In the genomic region with DNA sequence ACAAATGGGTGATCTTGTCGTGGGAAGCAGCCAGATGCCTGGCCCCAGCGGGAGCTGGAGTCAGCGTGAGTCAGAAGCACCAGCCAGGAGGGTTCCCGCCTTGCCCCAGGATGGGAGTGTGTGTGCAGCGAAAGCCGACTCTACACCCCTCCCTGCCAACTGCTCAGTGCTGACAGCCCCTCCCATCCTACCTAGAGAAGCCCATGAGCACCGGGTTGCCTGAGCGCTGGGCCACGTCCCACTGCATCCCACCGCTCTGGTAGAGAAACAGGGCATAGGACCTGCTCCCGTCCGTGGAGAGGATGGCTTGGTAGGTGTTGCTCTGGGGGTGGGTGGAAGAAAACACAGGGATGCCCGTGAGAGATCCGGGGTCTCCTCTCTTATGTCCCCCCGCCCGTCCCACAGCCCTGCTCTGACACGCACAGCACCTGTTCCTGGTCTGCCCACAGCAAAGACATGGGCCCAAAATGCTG, we compare ENCODE assay signal across 23 cellular contexts. TPM values are rescaled to one million over a fixed set of nuclear protein-coding genes. Genes with fewer than 3 reads are reported as not detected.
DNase-seq lines count a peak whose midpoint lies in the region; ATAC-seq and TF ChIP-seq lines count a peak whose summit lies in the region.
"Had no signal": no experiment of that assay in that cellular context is flagged by ENCODE, and none has a peak within 500 bp of the region (broad histone marks: within the 10 kb centered on the region; RNA-seq: fewer than 3 reads in every experiment).

No MANE protein-coding gene starts in this region.

- CTCF ChIA-PET in CD4-positive, alpha-beta T cell (lab: Charles Lee) = no interaction called here

- no peaks in the 10 kb centered on the region for H3K27me3 ChIP-seq in CD4-positive, alpha-beta T cell (ENCODE audit: control insufficient read depth, insufficient read depth, low read length)
- H3K27me3 ChIP-seq in gastrocnemius medialis = peaks cover 0 to 4% (median 0%) of the 10 kb centered on the region in 3 donors
- H3K27me3 ChIP-seq: foreskin keratinocyte had no signal

- H3K27ac Mint-ChIP-seq in CD4-positive, alpha-beta T cell = no peak overlapping the region
- H3K27ac Mint-ChIP-seq: activated T-cell treated with anti-CD3 and anti-CD28 coated beads, Interleukin-2, amount 50 U/mL, for 72 hours; CD8-positive, alpha-beta T cell; dendritic cell treated with granulocyte-macrophage colony-stimulating factor and Interleukin-4, amounts not matched to agents 40 ng/mL and 50 ng/mL, for 4 days; nephron had no signal

- H3K4me1 ChIP-seq in gastrocnemius medialis = no peaks in the 10 kb centered on the region
- H3K4me1 ChIP-seq: foreskin keratinocyte, psoas muscle had no signal

- H3K36me3 ChIP-seq in gastrocnemius medialis = no peaks in the 10 kb centered on the region

- no peaks in the 10 kb centered on the region for H3K9me3 Mint-ChIP-seq in CD4-positive, alpha-beta T cell
- H3K9me3 Mint-ChIP-seq: CD8-positive, alpha-beta T cell; dendritic cell treated with granulocyte-macrophage colony-stimulating factor and Interleukin-4, amounts not matched to agents 40 ng/mL and 50 ng/mL, for 4 days; nephron had no signal

- DNase-seq in 8988T = peak; percentile 39
- peak; percentile 9 for DNase-seq in GM20000 (ENCODE audit: low spot score)
- DNase-seq in RPMI8226 = peak; percentile 4
- peak; percentile 53 for DNase-seq in mesenteric fat pad (ENCODE audit: low spot score)
- DNase-seq in CD4-positive, alpha-beta T cell = no peak
- DNase-seq in NOMO-1 (lab: John Stamatoyannopoulos, UW; ENCODE audit: unreplicated experiment in 2 of 2) = no peak
- DNase-seq in AG08395 (ENCODE audit: low spot score) = no peak
- no peak for DNase-seq in gastrocnemius medialis
- DNase-seq: activated T-cell treated with anti-CD3 and anti-CD28 coated beads, Interleukin-2, amount 50 U/mL, for 72 hours; CD8-positive, alpha-beta T cell; DMS79 treated with DMSO at 0.1 percent for 48 hours; foreskin keratinocyte; KG1; left cardiac atrium; NCI-H2081 treated with DMSO at 0.1 percent for 48 hours; OCI-M1; psoas muscle; stimulated activated CD4-positive, alpha-beta T cell treated with anti-CD3 and anti-CD28 coated beads, Interleukin-4, amount 100 ng/mL, for 1 hour; T-helper 2 cell had no signal

- peaks cover 7% of the 10 kb centered on the region for H3K27me3 Mint-ChIP-seq in CD4-positive, alpha-beta T cell

- no peak for TF ChIP-seq POLR2A in gastrocnemius medialis (IDR thresholded peaks at IDR 0.05)

- POLR2A ChIA-PET in CD4-positive, alpha-beta T cell (lab: Charles Lee) = no interaction called here

- no peak for ATAC-seq in CD4-positive, alpha-beta T cell (ENCODE audit: poor library complexity)
- no peak for ATAC-seq in gastrocnemius medialis
- ATAC-seq: activated T-cell treated with anti-CD3 and anti-CD28 coated beads, Interleukin-2, amount 50 U/mL, for 72 hours; CD8-positive, alpha-beta T cell; foreskin keratinocyte; left cardiac atrium; psoas muscle had no signal

- no peak for TF ChIP-seq CTCF in GM20000 (IDR thresholded peaks at IDR 0.05; ENCODE audit: extremely low read depth, missing control alignments)
- TF ChIP-seq CTCF in CD4-positive, alpha-beta T cell (IDR thresholded peaks at IDR 0.05) = no peak
- no peak for TF ChIP-seq CTCF in gastrocnemius medialis (IDR thresholded peaks at IDR 0.05 in 4 of 5, conservative IDR thresholded peaks at IDR 0.05 in 1 of 5)

- no peak overlapping the region for H3K4me3 ChIP-seq in gastrocnemius medialis
- H3K4me3 ChIP-seq: psoas muscle, smooth muscle cell had no signal

- intact Hi-C loops in CD4-positive, alpha-beta T cell (cut with DNase I, micrococcal nuclease) = no loop called here
- intact Hi-C loops in gastrocnemius medialis (cut with DNase I; ENCODE audit: low total_unique reads) = no loop called here

- no peaks in the 10 kb centered on the region for H3K36me3 Mint-ChIP-seq in CD4-positive, alpha-beta T cell (ENCODE audit: low read depth)
- H3K36me3 Mint-ChIP-seq: CD8-positive, alpha-beta T cell had no signal

- in situ Hi-C loops in gastrocnemius medialis (cut with MboI; ENCODE audit: low sequenced_read_pairs in 4 of 4) = no loop called here

- no peaks in the 10 kb centered on the region for H3K4me1 Mint-ChIP-seq in CD4-positive, alpha-beta T cell (ENCODE audit: low read depth)

- H3K27ac ChIP-seq in CD4-positive, alpha-beta T cell (ENCODE audit: low read depth, low read length) = no peak overlapping the region
- no peak overlapping the region for H3K27ac ChIP-seq in gastrocnemius medialis
- H3K27ac ChIP-seq: foreskin keratinocyte, psoas muscle had no signal

- H3K4me3 Mint-ChIP-seq in CD4-positive, alpha-beta T cell = no peak overlapping the region
- H3K4me3 Mint-ChIP-seq: activated T-cell treated with anti-CD3 and anti-CD28 coated beads, Interleukin-2, amount 50 U/mL, for 72 hours; CD8-positive, alpha-beta T cell; dendritic cell treated with granulocyte-macrophage colony-stimulating factor and Interleukin-4, amounts not matched to agents 40 ng/mL and 50 ng/mL, for 4 days; nephron had no signal

- no peaks in the 10 kb centered on the region for H3K9me3 ChIP-seq in CD4-positive, alpha-beta T cell (ENCODE audit: control insufficient read depth, low read length)
- H3K9me3 ChIP-seq in gastrocnemius medialis = no peaks in the 10 kb centered on the region
- H3K9me3 ChIP-seq: psoas muscle had no signal

RNA-seq across cellular contexts. Expression of a gene that starts 42.9 kb away (rescaled TPM):
- total RNA-seq in mesenteric fat pad (not detected), gastrocnemius medialis (under 1 TPM in 1 of 4 donors, not detected in 3; 0.27 TPM)
- not detected for total RNA-seq in CD4-positive, alpha-beta T cell
- total RNA-seq: CD8-positive, alpha-beta T cell; endothelial cell of umbilical vein; foreskin keratinocyte; left cardiac atrium; smooth muscle cell had no signal

RNA-seq across cellular contexts. Expression of a gene that starts 48.1 kb away (rescaled TPM):
- 2.0 TPM for total RNA-seq in mesenteric fat pad
- 1 to 10 TPM; 3.9 to 4.1 TPM for total RNA-seq in CD4-positive, alpha-beta T cell
- 1 to 10 TPM; 1.5 to 7.0 (median 3.2) TPM for total RNA-seq in gastrocnemius medialis

Comparison
In these comparisons a context has a peak if more than half of its experiments do, and no peak if none do; other contexts are left out.
1. DNase-seq: peak in 8988T (single experiment), GM20000 (single experiment), RPMI8226 (single experiment) and mesenteric fat pad (single experiment); none in CD4-positive, alpha-beta T cell (0 of 10), NOMO-1 (0 of 2), AG08395 (single experiment) and gastrocnemius medialis (0 of 2).